13 cellular contexts compared by ENCODE assay signal in the genomic region with DNA sequence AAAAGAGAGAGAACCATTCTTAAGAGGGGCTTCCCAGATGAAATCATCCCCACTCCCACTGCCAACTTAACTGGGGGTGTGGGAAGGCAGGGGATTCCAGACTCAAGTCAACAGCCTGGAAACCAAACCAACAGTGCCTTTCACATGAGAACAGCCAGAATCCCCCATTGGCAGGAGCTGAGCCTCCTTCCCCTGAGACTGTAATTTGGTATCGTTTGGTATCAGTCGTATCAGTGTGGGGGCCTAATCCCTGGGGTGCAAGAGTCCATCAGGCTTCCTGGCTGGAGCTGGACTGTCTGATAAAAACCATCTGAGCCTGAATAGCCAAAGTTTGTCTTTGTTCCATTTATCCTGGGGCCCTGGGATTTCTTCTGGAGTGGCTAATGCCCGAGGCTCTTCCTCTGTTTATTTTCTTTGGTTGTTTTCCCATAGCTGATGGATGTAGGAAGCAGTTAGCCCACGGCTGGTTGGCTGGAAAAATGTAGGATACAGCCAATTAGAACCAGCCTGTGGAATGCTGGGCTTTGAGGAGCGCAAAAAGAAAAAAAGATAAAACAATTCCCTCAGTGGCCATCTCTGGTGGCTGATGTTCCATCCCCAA.
DNase-seq lines count a peak whose midpoint lies in the region; ATAC-seq and TF ChIP-seq lines count a peak whose summit lies in the region.
"Had no signal": no experiment of that assay in that cellular context is flagged by ENCODE, and none has a peak within 500 bp of the region (broad histone marks: within the 10 kb centered on the region; RNA-seq: fewer than 3 reads in every experiment).

No MANE protein-coding gene starts in this region.

- no peak for ATAC-seq in HG03378 (IDR thresholded peaks at IDR 0.05; ENCODE audit: unreplicated experiment)
- ATAC-seq: activated T-helper 17 cell treated with anti-CD3 and anti-CD28 coated beads, Interleukin-2, amount 50 U/mL, for 72 hours; lower lobe of right lung had no signal

- DNase-seq in Caki2 (ENCODE audit: low read depth) (peak; percentile 94), epidermal melanocyte (ENCODE audit: insufficient read length, low spot score) (peak; percentile 82), non-pigmented ciliary epithelial cell (ENCODE audit: low read depth) (peak; percentile 57), SIG-M5 treated with dmso at 0.1 percent for 504 hours (lab: John Stamatoyannopoulos, UW; ENCODE audit: unreplicated experiment) (no peak)
- no peak for DNase-seq in activated CD4-positive, alpha-beta T cell treated with anti-CD3 and anti-CD28 coated beads, Interleukin-2, amount 50 U/mL, for 1 hour
- DNase-seq in activated CD4-positive, alpha-beta T cell treated with anti-CD3 and anti-CD28 coated beads, Interleukin-2, amount 50 U/mL, for 48 hours: no peak
- DNase-seq: lower lobe of right lung; NCI-H524 treated with DMSO at 0.1 percent for 48 hours; stimulated activated CD4-positive, alpha-beta T cell treated with anti-CD3 and anti-CD28 coated beads, Interleukin-15, amount 100 ng/mL, for 24 hours; substantia nigra had no signal

- in situ Hi-C loops in Caki2 (cut with HindIII; ENCODE audit: low pct_unique_long_range_greater_than_20kb, low sequenced_read_pairs): no loop called here

TF ChIP-seq in PFSK-1, 5 proteins besides CTCF, POLR2A, EP300 and RAD21:
- TF ChIP-seq FOXP2 (optimal IDR thresholded peaks at IDR 0.05; ENCODE audit: borderline replicate concordance, extremely low read depth, extremely low read length, insufficient read depth) (no peak), TAF1 (IDR thresholded peaks at IDR 0.05; ENCODE audit: borderline replicate concordance, insufficient read depth, low read length) (peak; percentile 41; the same call in 1 of the 2 replicates), POLR2AphosphoS5 (IDR thresholded peaks at IDR 0.05; ENCODE audit: low read depth, low read length) (peak; percentile 55; the same call in 1 of the 2 replicates), SIN3A (IDR thresholded peaks at IDR 0.05; ENCODE audit: borderline replicate concordance, insufficient read depth, low read length) (peak; percentile 75; the same call in 1 of the 2 replicates)
- TF ChIP-seq, protein P1, sequence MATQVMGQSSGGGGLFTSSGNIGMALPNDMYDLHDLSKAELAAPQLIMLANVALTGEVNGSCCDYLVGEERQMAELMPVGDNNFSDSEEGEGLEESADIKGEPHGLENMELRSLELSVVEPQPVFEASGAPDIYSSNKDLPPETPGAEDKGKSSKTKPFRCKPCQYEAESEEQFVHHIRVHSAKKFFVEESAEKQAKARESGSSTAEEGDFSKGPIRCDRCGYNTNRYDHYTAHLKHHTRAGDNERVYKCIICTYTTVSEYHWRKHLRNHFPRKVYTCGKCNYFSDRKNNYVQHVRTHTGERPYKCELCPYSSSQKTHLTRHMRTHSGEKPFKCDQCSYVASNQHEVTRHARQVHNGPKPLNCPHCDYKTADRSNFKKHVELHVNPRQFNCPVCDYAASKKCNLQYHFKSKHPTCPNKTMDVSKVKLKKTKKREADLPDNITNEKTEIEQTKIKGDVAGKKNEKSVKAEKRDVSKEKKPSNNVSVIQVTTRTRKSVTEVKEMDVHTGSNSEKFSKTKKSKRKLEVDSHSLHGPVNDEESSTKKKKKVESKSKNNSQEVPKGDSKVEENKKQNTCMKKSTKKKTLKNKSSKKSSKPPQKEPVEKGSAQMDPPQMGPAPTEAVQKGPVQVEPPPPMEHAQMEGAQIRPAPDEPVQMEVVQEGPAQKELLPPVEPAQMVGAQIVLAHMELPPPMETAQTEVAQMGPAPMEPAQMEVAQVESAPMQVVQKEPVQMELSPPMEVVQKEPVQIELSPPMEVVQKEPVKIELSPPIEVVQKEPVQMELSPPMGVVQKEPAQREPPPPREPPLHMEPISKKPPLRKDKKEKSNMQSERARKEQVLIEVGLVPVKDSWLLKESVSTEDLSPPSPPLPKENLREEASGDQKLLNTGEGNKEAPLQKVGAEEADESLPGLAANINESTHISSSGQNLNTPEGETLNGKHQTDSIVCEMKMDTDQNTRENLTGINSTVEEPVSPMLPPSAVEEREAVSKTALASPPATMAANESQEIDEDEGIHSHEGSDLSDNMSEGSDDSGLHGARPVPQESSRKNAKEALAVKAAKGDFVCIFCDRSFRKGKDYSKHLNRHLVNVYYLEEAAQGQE (IDR thresholded peaks at IDR 0.05; ENCODE audit: insufficient read depth in 1 of 2, low read depth in 2 of 2, low read length in 2 of 2): peak in 1 of 2 experiments; percentile 76; a peak in 1 of 4 replicates
TF ChIP-seq in PFSK-1: peak in this region for 4.

Comparison
In these comparisons a context has a peak if more than half of its experiments do, and no peak if none do; other contexts are left out.
1. DNase-seq: peak in Caki2 (single experiment), epidermal melanocyte (single experiment) and non-pigmented ciliary epithelial cell (single experiment); none in activated CD4-positive, alpha-beta T cell treated with anti-CD3 and anti-CD28 coated beads, Interleukin-2, amount 50 U/mL, for 1 hour (single experiment), SIG-M5 treated with dmso at 0.1 percent for 504 hours (single experiment) and activated CD4-positive, alpha-beta T cell treated with anti-CD3 and anti-CD28 coated beads, Interleukin-2, amount 50 U/mL, for 48 hours (0 of 2).